2 cellular contexts compared by ENCODE assay signal in the genomic region with DNA sequence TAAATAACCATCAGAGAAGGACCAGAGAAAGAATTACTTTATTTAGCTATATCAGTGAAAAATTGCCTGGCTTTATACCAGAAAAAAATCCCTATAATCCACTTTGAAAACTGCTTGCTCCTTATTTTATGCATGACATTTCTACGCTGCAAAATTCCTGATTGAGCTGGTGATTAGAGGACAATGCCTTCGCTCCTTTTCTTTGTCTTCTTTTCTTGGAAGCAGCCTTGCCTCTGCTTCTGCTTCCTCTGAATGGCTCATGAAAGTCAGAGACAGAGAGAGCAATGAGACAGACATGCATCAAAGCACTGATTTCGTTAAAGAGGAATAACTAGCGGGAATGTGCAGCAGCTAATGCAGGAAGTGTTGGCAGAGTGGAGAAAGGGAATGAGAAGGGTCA.
TF ChIP-seq lines count a peak whose summit lies in the region.

No MANE protein-coding gene starts in this region.

TF ChIP-seq in GM23338, 12 proteins besides CTCF, POLR2A, EP300 and RAD21 (continued from another document):
- TF ChIP-seq, protein P1, sequence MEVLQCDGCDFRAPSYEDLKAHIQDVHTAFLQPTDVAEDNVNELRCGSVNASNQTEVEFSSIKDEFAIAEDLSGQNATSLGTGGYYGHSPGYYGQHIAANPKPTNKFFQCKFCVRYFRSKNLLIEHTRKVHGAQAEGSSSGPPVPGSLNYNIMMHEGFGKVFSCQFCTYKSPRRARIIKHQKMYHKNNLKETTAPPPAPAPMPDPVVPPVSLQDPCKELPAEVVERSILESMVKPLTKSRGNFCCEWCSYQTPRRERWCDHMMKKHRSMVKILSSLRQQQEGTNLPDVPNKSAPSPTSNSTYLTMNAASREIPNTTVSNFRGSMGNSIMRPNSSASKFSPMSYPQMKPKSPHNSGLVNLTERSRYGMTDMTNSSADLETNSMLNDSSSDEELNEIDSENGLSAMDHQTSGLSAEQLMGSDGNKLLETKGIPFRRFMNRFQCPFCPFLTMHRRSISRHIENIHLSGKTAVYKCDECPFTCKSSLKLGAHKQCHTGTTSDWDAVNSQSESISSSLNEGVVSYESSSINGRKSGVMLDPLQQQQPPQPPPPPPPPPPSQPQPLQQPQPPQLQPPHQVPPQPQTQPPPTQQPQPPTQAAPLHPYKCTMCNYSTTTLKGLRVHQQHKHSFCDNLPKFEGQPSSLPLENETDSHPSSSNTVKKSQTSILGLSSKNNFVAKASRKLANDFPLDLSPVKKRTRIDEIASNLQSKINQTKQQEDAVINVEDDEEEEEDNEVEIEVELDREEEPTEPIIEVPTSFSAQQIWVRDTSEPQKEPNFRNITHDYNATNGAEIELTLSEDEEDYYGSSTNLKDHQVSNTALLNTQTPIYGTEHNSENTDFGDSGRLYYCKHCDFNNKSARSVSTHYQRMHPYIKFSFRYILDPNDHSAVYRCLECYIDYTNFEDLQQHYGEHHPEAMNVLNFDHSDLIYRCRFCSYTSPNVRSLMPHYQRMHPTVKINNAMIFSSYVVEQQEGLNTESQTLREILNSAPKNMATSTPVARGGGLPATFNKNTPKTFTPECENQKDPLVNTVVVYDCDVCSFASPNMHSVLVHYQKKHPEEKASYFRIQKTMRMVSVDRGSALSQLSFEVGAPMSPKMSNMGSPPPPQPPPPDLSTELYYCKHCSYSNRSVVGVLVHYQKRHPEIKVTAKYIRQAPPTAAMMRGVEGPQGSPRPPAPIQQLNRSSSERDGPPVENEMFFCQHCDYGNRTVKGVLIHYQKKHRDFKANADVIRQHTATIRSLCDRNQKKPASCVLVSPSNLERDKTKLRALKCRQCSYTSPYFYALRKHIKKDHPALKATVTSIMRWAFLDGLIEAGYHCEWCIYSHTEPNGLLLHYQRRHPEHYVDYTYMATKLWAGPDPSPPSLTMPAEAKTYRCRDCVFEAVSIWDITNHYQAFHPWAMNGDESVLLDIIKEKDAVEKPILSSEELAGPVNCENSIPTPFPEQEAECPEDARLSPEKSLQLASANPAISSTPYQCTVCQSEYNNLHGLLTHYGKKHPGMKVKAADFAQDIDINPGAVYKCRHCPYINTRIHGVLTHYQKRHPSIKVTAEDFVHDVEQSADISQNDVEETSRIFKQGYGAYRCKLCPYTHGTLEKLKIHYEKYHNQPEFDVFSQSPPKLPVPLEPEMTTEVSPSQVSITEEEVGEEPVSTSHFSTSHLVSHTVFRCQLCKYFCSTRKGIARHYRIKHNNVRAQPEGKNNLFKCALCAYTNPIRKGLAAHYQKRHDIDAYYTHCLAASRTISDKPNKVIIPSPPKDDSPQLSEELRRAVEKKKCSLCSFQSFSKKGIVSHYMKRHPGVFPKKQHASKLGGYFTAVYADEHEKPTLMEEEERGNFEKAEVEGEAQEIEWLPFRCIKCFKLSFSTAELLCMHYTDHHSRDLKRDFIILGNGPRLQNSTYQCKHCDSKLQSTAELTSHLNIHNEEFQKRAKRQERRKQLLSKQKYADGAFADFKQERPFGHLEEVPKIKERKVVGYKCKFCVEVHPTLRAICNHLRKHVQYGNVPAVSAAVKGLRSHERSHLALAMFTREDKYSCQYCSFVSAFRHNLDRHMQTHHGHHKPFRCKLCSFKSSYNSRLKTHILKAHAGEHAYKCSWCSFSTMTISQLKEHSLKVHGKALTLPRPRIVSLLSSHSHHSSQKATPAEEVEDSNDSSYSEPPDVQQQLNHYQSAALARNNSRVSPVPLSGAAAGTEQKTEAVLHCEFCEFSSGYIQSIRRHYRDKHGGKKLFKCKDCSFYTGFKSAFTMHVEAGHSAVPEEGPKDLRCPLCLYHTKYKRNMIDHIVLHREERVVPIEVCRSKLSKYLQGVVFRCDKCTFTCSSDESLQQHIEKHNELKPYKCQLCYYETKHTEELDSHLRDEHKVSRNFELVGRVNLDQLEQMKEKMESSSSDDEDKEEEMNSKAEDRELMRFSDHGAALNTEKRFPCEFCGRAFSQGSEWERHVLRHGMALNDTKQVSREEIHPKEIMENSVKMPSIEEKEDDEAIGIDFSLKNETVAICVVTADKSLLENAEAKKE (CRISPR knock-in tag; IDR thresholded peaks at IDR 0.05) = no peak
- TF ChIP-seq, protein P2, sequence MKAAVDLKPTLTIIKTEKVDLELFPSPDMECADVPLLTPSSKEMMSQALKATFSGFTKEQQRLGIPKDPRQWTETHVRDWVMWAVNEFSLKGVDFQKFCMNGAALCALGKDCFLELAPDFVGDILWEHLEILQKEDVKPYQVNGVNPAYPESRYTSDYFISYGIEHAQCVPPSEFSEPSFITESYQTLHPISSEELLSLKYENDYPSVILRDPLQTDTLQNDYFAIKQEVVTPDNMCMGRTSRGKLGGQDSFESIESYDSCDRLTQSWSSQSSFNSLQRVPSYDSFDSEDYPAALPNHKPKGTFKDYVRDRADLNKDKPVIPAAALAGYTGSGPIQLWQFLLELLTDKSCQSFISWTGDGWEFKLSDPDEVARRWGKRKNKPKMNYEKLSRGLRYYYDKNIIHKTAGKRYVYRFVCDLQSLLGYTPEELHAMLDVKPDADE (IDR thresholded peaks at IDR 0.05) = no peak
- TF ChIP-seq ZNF114 (CRISPR knock-in tag; IDR thresholded peaks at IDR 0.05) (no peak), CREB1 (CRISPR knock-in tag; IDR thresholded peaks at IDR 0.05; ENCODE audit: low read depth) (no peak)

TF ChIP-seq in WTC11, 78 proteins besides CTCF, POLR2A, EP300 and RAD21 (continued from another document):
- TF ChIP-seq, protein P3, sequence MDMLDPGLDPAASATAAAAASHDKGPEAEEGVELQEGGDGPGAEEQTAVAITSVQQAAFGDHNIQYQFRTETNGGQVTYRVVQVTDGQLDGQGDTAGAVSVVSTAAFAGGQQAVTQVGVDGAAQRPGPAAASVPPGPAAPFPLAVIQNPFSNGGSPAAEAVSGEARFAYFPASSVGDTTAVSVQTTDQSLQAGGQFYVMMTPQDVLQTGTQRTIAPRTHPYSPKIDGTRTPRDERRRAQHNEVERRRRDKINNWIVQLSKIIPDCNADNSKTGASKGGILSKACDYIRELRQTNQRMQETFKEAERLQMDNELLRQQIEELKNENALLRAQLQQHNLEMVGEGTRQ (CRISPR knock-in tag; IDR thresholded peaks at IDR 0.05) = no peak
- TF ChIP-seq HMGA2 (CRISPR knock-in tag; IDR thresholded peaks at IDR 0.05) (no peak), FOXK1 (CRISPR knock-in tag; IDR thresholded peaks at IDR 0.05) (no peak), TP53 (CRISPR knock-in tag; IDR thresholded peaks at IDR 0.05) (no peak), JUN (CRISPR knock-in tag; IDR thresholded peaks at IDR 0.05) (no peak), ZNF423 (CRISPR knock-in tag; IDR thresholded peaks at IDR 0.05) (no peak), KAT7 (CRISPR knock-in tag; IDR thresholded peaks at IDR 0.05; ENCODE audit: borderline replicate concordance) (no peak), GABPB1 (CRISPR knock-in tag; IDR thresholded peaks at IDR 0.05) (no peak), CREM (CRISPR knock-in tag; IDR thresholded peaks at IDR 0.05) (no peak), IRF2 (CRISPR knock-in tag; IDR thresholded peaks at IDR 0.05; ENCODE audit: borderline replicate concordance, low read depth) (no peak), CREB1 (CRISPR knock-in tag; IDR thresholded peaks at IDR 0.05) (no peak)
- TF ChIP-seq, protein P4, sequence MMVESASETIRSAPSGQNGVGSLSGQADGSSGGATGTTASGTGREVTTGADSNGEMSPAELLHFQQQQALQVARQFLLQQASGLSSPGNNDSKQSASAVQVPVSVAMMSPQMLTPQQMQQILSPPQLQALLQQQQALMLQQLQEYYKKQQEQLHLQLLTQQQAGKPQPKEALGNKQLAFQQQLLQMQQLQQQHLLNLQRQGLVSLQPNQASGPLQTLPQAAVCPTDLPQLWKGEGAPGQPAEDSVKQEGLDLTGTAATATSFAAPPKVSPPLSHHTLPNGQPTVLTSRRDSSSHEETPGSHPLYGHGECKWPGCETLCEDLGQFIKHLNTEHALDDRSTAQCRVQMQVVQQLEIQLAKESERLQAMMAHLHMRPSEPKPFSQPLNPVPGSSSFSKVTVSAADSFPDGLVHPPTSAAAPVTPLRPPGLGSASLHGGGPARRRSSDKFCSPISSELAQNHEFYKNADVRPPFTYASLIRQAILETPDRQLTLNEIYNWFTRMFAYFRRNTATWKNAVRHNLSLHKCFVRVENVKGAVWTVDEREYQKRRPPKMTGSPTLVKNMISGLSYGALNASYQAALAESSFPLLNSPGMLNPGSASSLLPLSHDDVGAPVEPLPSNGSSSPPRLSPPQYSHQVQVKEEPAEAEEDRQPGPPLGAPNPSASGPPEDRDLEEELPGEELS (CRISPR knock-in tag; IDR thresholded peaks at IDR 0.05) = no peak
TF ChIP-seq in WTC11: peak in this region for 0.
